ENCODE assay signal across 10 cellular contexts in the genomic region with DNA sequence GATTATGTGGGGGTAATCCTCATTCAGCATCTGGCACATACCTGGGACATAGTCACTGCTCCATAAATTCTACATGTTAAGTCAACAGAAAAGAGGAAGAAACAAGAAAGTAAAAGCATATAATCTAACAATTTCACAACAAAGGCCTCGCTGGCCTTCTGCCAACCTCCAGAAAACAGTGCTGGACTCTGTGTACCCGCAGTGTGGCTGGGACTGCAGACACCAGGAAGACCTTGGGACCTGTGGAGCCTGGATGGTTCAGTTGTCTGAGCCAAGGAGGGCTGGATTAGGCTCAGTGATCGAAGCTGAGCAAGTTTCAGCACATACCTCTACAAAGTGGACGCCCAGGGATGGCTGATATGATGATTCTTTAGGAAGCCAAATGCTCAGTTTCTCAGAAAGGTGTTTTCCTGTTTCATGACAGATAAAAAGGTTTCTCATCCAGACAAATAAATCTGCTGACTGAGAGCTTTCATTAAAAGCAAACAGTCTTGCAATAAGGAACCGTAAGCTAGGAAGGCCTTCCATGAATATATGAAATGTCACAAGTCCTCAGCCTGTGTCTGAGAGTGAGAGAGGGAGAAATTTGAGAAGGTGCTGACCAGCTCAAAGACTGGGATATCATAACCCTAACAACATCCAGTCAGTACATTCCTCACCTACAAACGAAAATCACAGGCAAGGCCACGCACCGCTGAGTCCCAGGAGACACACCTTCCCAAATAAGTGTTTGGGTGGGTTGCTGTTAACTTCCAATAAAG. TPM values are rescaled to one million over a fixed set of nuclear protein-coding genes. Genes with fewer than 3 reads are reported as not detected.
A peak's percentile ranks its signal among the peaks of the same experiment; 100 is the strongest.
DNase-seq lines count a peak whose midpoint lies in the region; ATAC-seq and TF ChIP-seq lines count a peak whose summit lies in the region.
"Had no signal": no experiment of that assay in that cellular context is flagged by ENCODE, and none has a peak within 500 bp of the region (broad histone marks: within the 10 kb centered on the region; RNA-seq: fewer than 3 reads in every experiment).

No MANE protein-coding gene starts in this region.

- H3K36me3 ChIP-seq in subcutaneous abdominal adipose tissue (ENCODE audit: control insufficient read depth in 5 of 5, insufficient read depth in 5 of 5, low read length in 5 of 5) = peaks cover 0 to 4% (median 0%) of the 10 kb centered on the region in 5 donors

- no peak for TF ChIP-seq CTCF in glutamatergic neuron (IDR thresholded peaks at IDR 0.05; ENCODE audit: partially characterized antibody, unreplicated experiment)

- peak overlapping the region in 1 of 5 donors; percentile 17 for H3K4me3 ChIP-seq in subcutaneous abdominal adipose tissue (ENCODE audit: low read depth in 1 of 5, low read length in 5 of 5)

- H3K9me3 ChIP-seq in subcutaneous abdominal adipose tissue (ENCODE audit: control insufficient read depth in 5 of 5, low read length in 5 of 5) = no peaks in the 10 kb centered on the region

- H3K36me3 Mint-ChIP-seq in glutamatergic neuron (ENCODE audit: unreplicated experiment) = no peaks in the 10 kb centered on the region

- peaks cover 4% of the 10 kb centered on the region for H3K27me3 Mint-ChIP-seq in glutamatergic neuron (ENCODE audit: unreplicated experiment)
- H3K27me3 Mint-ChIP-seq: brain had no signal

- peak overlapping the region in 3 of 5 donors; percentile 14 to 64 (median 51) for H3K9ac ChIP-seq in subcutaneous abdominal adipose tissue (ENCODE audit: low read length in 5 of 5)

- H3K4me1 ChIP-seq in subcutaneous abdominal adipose tissue (ENCODE audit: control insufficient read depth in 5 of 5, insufficient read depth in 5 of 5, low read length in 5 of 5) = peaks cover 27 to 84% (median 81%) of the 10 kb centered on the region in 5 donors

- peaks cover 52% of the 10 kb centered on the region for H3K4me1 Mint-ChIP-seq in glutamatergic neuron (ENCODE audit: low read depth, unreplicated experiment)

- no peak overlapping the region for H3K27ac Mint-ChIP-seq in glutamatergic neuron (ENCODE audit: unreplicated experiment)

- H3K4me3 Mint-ChIP-seq in glutamatergic neuron (ENCODE audit: unreplicated experiment) = no peak overlapping the region

- peaks cover 9% of the 10 kb centered on the region for H3K9me3 Mint-ChIP-seq in glutamatergic neuron (ENCODE audit: unreplicated experiment)
- H3K9me3 Mint-ChIP-seq: brain had no signal

- peak overlapping the region; percentile 52 for H3K27ac ChIP-seq in subcutaneous abdominal adipose tissue (ENCODE audit: low read depth, low read length)
- H3K27ac ChIP-seq: 22Rv1 had no signal

- no peaks in the 10 kb centered on the region for H3K27me3 ChIP-seq in subcutaneous abdominal adipose tissue (ENCODE audit: control insufficient read depth in 5 of 5, insufficient read depth in 4 of 5, low read length in 5 of 5)

- DNase-seq in DMS53 (lab: John Stamatoyannopoulos, UW) (peak; percentile 45), DMS53 treated with DMSO at 0.1 percent for 48 hours (lab: John Stamatoyannopoulos, UW; ENCODE audit: unreplicated experiment) (no peak), astrocyte of the hippocampus (ENCODE audit: low read depth, low spot score) (peak; percentile 68), left kidney (ENCODE audit: low read depth, low spot score) (peak; percentile 64), NCI-H2081 treated with DMSO at 0.1 percent for 48 hours (lab: John Stamatoyannopoulos, UW) (no peak), glutamatergic neuron (no peak)

- ATAC-seq in GM21360 (IDR thresholded peaks at IDR 0.05; ENCODE audit: unreplicated experiment) = no peak

RNA-seq across cellular contexts. Expression of gene CAPZB, which starts 48.4 kb away (rescaled TPM):
- total RNA-seq in glutamatergic neuron (ENCODE audit: unreplicated experiment) = 326 TPM

Comparison
In these comparisons a context has a peak if more than half of its experiments do, and no peak if none do; other contexts are left out.
1. DNase-seq: peak in DMS53 (single experiment), astrocyte of the hippocampus (single experiment) and left kidney (single experiment); none in DMS53 treated with DMSO at 0.1 percent for 48 hours (single experiment), NCI-H2081 treated with DMSO at 0.1 percent for 48 hours (single experiment) and glutamatergic neuron (single experiment).